In genomic region chr11:131867457-131868257, GRCh38 we compare ENCODE assay signal across 1 cellular context.
TF ChIP-seq lines count a peak whose summit lies in the region.

No MANE protein-coding gene starts in this region.

TF ChIP-seq in GM12878, 131 proteins besides CTCF, POLR2A, EP300 and RAD21 (continued from another document and continues in another):
- no peak for TF ChIP-seq ZNF592 (IDR thresholded peaks at IDR 0.05)
- peak; percentile 62; the same call in 1 of the 2 replicates for TF ChIP-seq SMARCA5 (IDR thresholded peaks at IDR 0.05)
- no peak for TF ChIP-seq CHD1 (IDR thresholded peaks at IDR 0.05; ENCODE audit: low read depth, low read length)
- TF ChIP-seq GATAD2B (conservative IDR thresholded peaks at IDR 0.05; ENCODE audit: low read depth), result no peak
- TF ChIP-seq SP1 (IDR thresholded peaks at IDR 0.05; ENCODE audit: low read depth, low read length), result no peak
- TF ChIP-seq NR2C1 (IDR thresholded peaks at IDR 0.05), result no peak
- no peak for TF ChIP-seq SIX5 (IDR thresholded peaks at IDR 0.05; ENCODE audit: low read depth, low read length, severe bottlenecking)
- no peak for TF ChIP-seq POLR2AphosphoS2 (IDR thresholded peaks at IDR 0.05; ENCODE audit: low read depth, low read length)
- TF ChIP-seq E4F1 (IDR thresholded peaks at IDR 0.05; ENCODE audit: borderline replicate concordance, partially characterized antibody), result no peak
- TF ChIP-seq ETV6 (conservative IDR thresholded peaks at IDR 0.05 in 1 of 2, IDR thresholded peaks at IDR 0.05 in 1 of 2; ENCODE audit: borderline replicate concordance in 1 of 2, low read depth in 1 of 2), result no peak
- no peak for TF ChIP-seq CEBPB (IDR thresholded peaks at IDR 0.05; ENCODE audit: borderline replicate concordance in 1 of 2, low read depth in 2 of 2, low read length in 2 of 2)
- no peak for TF ChIP-seq NFIC (IDR thresholded peaks at IDR 0.05; ENCODE audit: low read depth, low read length)
- peak; percentile 100 for TF ChIP-seq SMC3 (IDR thresholded peaks at IDR 0.05; ENCODE audit: borderline replicate concordance, low read length)
- no peak for TF ChIP-seq BCL3 (IDR thresholded peaks at IDR 0.05; ENCODE audit: borderline replicate concordance, insufficient read depth, low read depth, low read length, poor library complexity, severe bottlenecking)
- no peak for TF ChIP-seq E2F8 (IDR thresholded peaks at IDR 0.05; ENCODE audit: low read depth, partially characterized antibody)
- TF ChIP-seq ZNF217 (IDR thresholded peaks at IDR 0.05), result no peak
- peak; percentile 27; the same call in 1 of the 3 replicates for TF ChIP-seq POU2F2 (IDR thresholded peaks at IDR 0.05; ENCODE audit: borderline replicate concordance, low read depth, low read length)
- TF ChIP-seq MTA3 (IDR thresholded peaks at IDR 0.05; ENCODE audit: borderline replicate concordance, low read length), result no peak
- TF ChIP-seq ATF2 (IDR thresholded peaks at IDR 0.05; ENCODE audit: low read length), result no peak
- no peak for TF ChIP-seq SREBF1 (IDR thresholded peaks at IDR 0.05; ENCODE audit: low read length)
- TF ChIP-seq EZH2 (IDR thresholded peaks at IDR 0.05; ENCODE audit: borderline replicate concordance, control insufficient read depth, low read depth, low read length), result no peak
- no peak for TF ChIP-seq SIN3A (IDR thresholded peaks at IDR 0.05; ENCODE audit: low read depth, low read length)
- TF ChIP-seq IRF5 (IDR thresholded peaks at IDR 0.05; ENCODE audit: borderline replicate concordance), result no peak
- TF ChIP-seq RUNX3 (IDR thresholded peaks at IDR 0.05; ENCODE audit: low read length), result peak; percentile 60
- TF ChIP-seq CHD2 (IDR thresholded peaks at IDR 0.05; ENCODE audit: borderline replicate concordance, low read depth, low read length), result no peak
- TF ChIP-seq TCF3 (IDR thresholded peaks at IDR 0.05; ENCODE audit: borderline replicate concordance, insufficient read depth, low read depth, low read length), result peak; percentile 67; the same call in 1 of the 2 replicates
- no peak for TF ChIP-seq MEF2B (IDR thresholded peaks at IDR 0.05; ENCODE audit: partially characterized antibody, poor library complexity, severe bottlenecking)
- no peak for TF ChIP-seq PBX3 (IDR thresholded peaks at IDR 0.05; ENCODE audit: insufficient replicate concordance, low read depth, low read length)
- TF ChIP-seq SPI1 (IDR thresholded peaks at IDR 0.05; ENCODE audit: borderline replicate concordance, insufficient read depth, low read depth, low read length), result no peak
- no peak for TF ChIP-seq CREM (IDR thresholded peaks at IDR 0.05; ENCODE audit: low read depth)
- TF ChIP-seq YBX1 (IDR thresholded peaks at IDR 0.05), result no peak
- TF ChIP-seq CEBPZ (IDR thresholded peaks at IDR 0.05; ENCODE audit: low read depth, low read length), result no peak
- no peak for TF ChIP-seq STAT3 (IDR thresholded peaks at IDR 0.05; ENCODE audit: low read depth, low read length)
- TF ChIP-seq NFYA (IDR thresholded peaks at IDR 0.05; ENCODE audit: borderline replicate concordance, low read depth, low read length), result no peak
- no peak for TF ChIP-seq EED (IDR thresholded peaks at IDR 0.05; ENCODE audit: low read depth)
